10 cellular contexts compared by ENCODE assay signal in the genomic region with DNA sequence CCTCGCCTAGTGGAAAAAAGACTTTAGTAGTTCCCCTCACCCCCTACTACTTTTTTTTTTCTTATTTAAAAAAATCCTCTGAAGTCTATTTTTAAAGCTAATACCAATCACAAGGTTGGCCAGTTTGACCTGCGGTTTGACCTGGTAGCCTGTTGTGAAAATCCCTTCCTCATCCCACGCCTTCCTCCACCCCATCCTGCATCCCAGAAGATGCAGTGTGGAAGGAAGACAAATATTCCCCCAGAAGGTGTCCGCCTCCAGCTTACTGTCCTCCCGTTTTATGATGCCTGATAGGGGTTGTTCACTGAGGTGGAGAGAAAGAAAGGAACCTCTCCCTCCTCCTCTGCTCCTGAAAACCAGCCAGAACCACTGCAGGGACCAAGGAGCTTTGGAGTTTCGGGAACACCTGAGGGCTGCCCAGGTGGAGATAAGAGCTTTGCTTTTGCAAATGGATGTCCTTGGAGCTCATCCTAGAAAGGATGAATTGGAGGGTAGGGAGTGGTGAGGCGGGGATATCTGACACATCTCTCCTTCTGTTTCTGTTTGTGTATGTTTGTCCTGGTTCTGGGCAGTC. TPM values are rescaled to one million over a fixed set of nuclear protein-coding genes. Genes with fewer than 3 reads are reported as not detected.
DNase-seq lines count a peak whose midpoint lies in the region; ATAC-seq and TF ChIP-seq lines count a peak whose summit lies in the region.
"Had no signal": no experiment of that assay in that cellular context is flagged by ENCODE, and none has a peak within 500 bp of the region (broad histone marks: within the 10 kb centered on the region; RNA-seq: fewer than 3 reads in every experiment).

No MANE protein-coding gene starts in this region.

- TF ChIP-seq POLR2A in testis (IDR thresholded peaks at IDR 0.05), result no peak

- H3K27me3 ChIP-seq in ascending aorta (no peaks in the 10 kb centered on the region), testis (no peaks in the 10 kb centered on the region)

- peaks cover 42% of the 10 kb centered on the region for H3K27me3 Mint-ChIP-seq in activated CD4-positive, alpha-beta memory T cell treated with anti-CD3 and anti-CD28 coated beads for 36 hours
- H3K27me3 Mint-ChIP-seq in activated CD4-positive, alpha-beta memory T cell treated with anti-CD3 and anti-CD28 coated beads, Interleukin-2, amount 10 ng/mL, durations not matched to agents 7 days and 5 days, result peaks cover 53% of the 10 kb centered on the region
- H3K27me3 Mint-ChIP-seq in memory B cell, result peaks cover 18% of the 10 kb centered on the region

- POLR2A ChIA-PET in activated CD4-positive, alpha-beta memory T cell treated with anti-CD3 and anti-CD28 coated beads for 36 hours (lab: Charles Lee), result no interaction called here
- POLR2A ChIA-PET in activated CD4-positive, alpha-beta memory T cell treated with anti-CD3 and anti-CD28 coated beads, Interleukin-2, amount 10 ng/mL, durations not matched to agents 7 days and 5 days (lab: Charles Lee), result no interaction called here

- no peak for ATAC-seq in memory B cell (ENCODE audit: low read depth)
- ATAC-seq in HG03520 (IDR thresholded peaks at IDR 0.05; ENCODE audit: unreplicated experiment), result no peak
- ATAC-seq in HG03108 (IDR thresholded peaks at IDR 0.05; ENCODE audit: unreplicated experiment), result no peak

- no peak for DNase-seq in activated CD4-positive, alpha-beta memory T cell treated with anti-CD3 and anti-CD28 coated beads for 36 hours
- DNase-seq in activated CD4-positive, alpha-beta memory T cell treated with anti-CD3 and anti-CD28 coated beads, Interleukin-2, amount 10 ng/mL, durations not matched to agents 7 days and 5 days, result no peak
- no peak for DNase-seq in ascending aorta (ENCODE audit: low spot score in 2 of 2)
- no peak for DNase-seq in memory B cell (ENCODE audit: low spot score in 2 of 2)
- no peak for DNase-seq in testis
- no peak for DNase-seq in mucosa of gallbladder (ENCODE audit: low spot score)
- DNase-seq: activated T-cell treated with anti-CD3 and anti-CD28 coated beads, Interleukin-2, amount 50 U/mL, for 48 hours; NCI-H1105 had no signal

- H3K4me1 Mint-ChIP-seq in activated CD4-positive, alpha-beta memory T cell treated with anti-CD3 and anti-CD28 coated beads for 36 hours (ENCODE audit: low read depth), result peaks cover 9% of the 10 kb centered on the region
- H3K4me1 Mint-ChIP-seq in activated CD4-positive, alpha-beta memory T cell treated with anti-CD3 and anti-CD28 coated beads, Interleukin-2, amount 10 ng/mL, durations not matched to agents 7 days and 5 days, result peaks cover 8% of the 10 kb centered on the region
- H3K4me1 Mint-ChIP-seq in memory B cell, result peaks cover 13% of the 10 kb centered on the region

- no peaks in the 10 kb centered on the region for H3K9me3 Mint-ChIP-seq in activated CD4-positive, alpha-beta memory T cell treated with anti-CD3 and anti-CD28 coated beads for 36 hours
- H3K9me3 Mint-ChIP-seq in activated CD4-positive, alpha-beta memory T cell treated with anti-CD3 and anti-CD28 coated beads, Interleukin-2, amount 10 ng/mL, durations not matched to agents 7 days and 5 days, result no peaks in the 10 kb centered on the region
- no peaks in the 10 kb centered on the region for H3K9me3 Mint-ChIP-seq in memory B cell

- H3K4me3 Mint-ChIP-seq in activated CD4-positive, alpha-beta memory T cell treated with anti-CD3 and anti-CD28 coated beads for 36 hours, result peak overlapping the region; percentile 51
- H3K4me3 Mint-ChIP-seq in activated CD4-positive, alpha-beta memory T cell treated with anti-CD3 and anti-CD28 coated beads, Interleukin-2, amount 10 ng/mL, durations not matched to agents 7 days and 5 days, result no peak overlapping the region
- H3K4me3 Mint-ChIP-seq in memory B cell, result peak overlapping the region; percentile 78

- intact Hi-C loops in activated CD4-positive, alpha-beta memory T cell treated with anti-CD3 and anti-CD28 coated beads for 36 hours (cut with micrococcal nuclease), result no loop called here
- intact Hi-C loops in ascending aorta (cut with DNase I), result no loop called here
- intact Hi-C loops in testis (cut with DNase I; ENCODE audit: low total_unique reads), result no loop called here

- no peaks in the 10 kb centered on the region for H3K36me3 Mint-ChIP-seq in activated CD4-positive, alpha-beta memory T cell treated with anti-CD3 and anti-CD28 coated beads for 36 hours
- no peaks in the 10 kb centered on the region for H3K36me3 Mint-ChIP-seq in activated CD4-positive, alpha-beta memory T cell treated with anti-CD3 and anti-CD28 coated beads, Interleukin-2, amount 10 ng/mL, durations not matched to agents 7 days and 5 days (ENCODE audit: low read depth)
- H3K36me3 Mint-ChIP-seq in memory B cell, result no peaks in the 10 kb centered on the region

- no peak overlapping the region for H3K27ac ChIP-seq in ascending aorta
- H3K27ac ChIP-seq in testis, result no peak overlapping the region

- H3K4me1 ChIP-seq in ascending aorta (peaks cover 13 to 24% of the 10 kb centered on the region in 2 donors), testis (peaks cover 6% of the 10 kb centered on the region)

- no peak for TF ChIP-seq CTCF in ascending aorta (IDR thresholded peaks at IDR 0.05)
- no peak for TF ChIP-seq CTCF in testis (IDR thresholded peaks at IDR 0.05)

- 13% methylated on average over 7 of the region's 7 CpGs for WGBS in testis, 2 donors

- H3K36me3 ChIP-seq in ascending aorta (no peaks in the 10 kb centered on the region), testis (ENCODE audit: low read depth, missing control alignments) (no peaks in the 10 kb centered on the region)

- no peak overlapping the region for H3K27ac Mint-ChIP-seq in activated CD4-positive, alpha-beta memory T cell treated with anti-CD3 and anti-CD28 coated beads for 36 hours
- H3K27ac Mint-ChIP-seq in activated CD4-positive, alpha-beta memory T cell treated with anti-CD3 and anti-CD28 coated beads, Interleukin-2, amount 10 ng/mL, durations not matched to agents 7 days and 5 days, result no peak overlapping the region
- no peak overlapping the region for H3K27ac Mint-ChIP-seq in memory B cell

- H3K9me3 ChIP-seq in ascending aorta, result no peaks in the 10 kb centered on the region
- H3K9me3 ChIP-seq in testis, result no peaks in the 10 kb centered on the region

- peak overlapping the region; percentile 74 to 90 for H3K4me3 ChIP-seq in ascending aorta
- H3K4me3 ChIP-seq in testis, result peak overlapping the region; percentile 37 to 45

- CTCF ChIA-PET in activated CD4-positive, alpha-beta memory T cell treated with anti-CD3 and anti-CD28 coated beads for 36 hours (lab: Charles Lee), result no interaction called here
- CTCF ChIA-PET in activated CD4-positive, alpha-beta memory T cell treated with anti-CD3 and anti-CD28 coated beads, Interleukin-2, amount 10 ng/mL, durations not matched to agents 7 days and 5 days (lab: Charles Lee), result no interaction called here

RNA-seq across cellular contexts. Expression of a gene that starts 0.9 kb away (rescaled TPM):
- not detected for total RNA-seq in activated CD4-positive, alpha-beta memory T cell treated with anti-CD3 and anti-CD28 coated beads for 36 hours
- total RNA-seq in activated CD4-positive, alpha-beta memory T cell treated with anti-CD3 and anti-CD28 coated beads, Interleukin-2, amount 10 ng/mL, durations not matched to agents 7 days and 5 days, result not detected
- 6.0 TPM for total RNA-seq in ascending aorta
- 1 to 10 TPM; 5.9 to 6.2 TPM for total RNA-seq in testis
- polyA plus RNA-seq in testis (ENCODE audit: insufficient read depth, low read depth, low replicate concordance), result 3.6 TPM
- total RNA-seq in mucosa of gallbladder, result 0.26 TPM

RNA-seq across cellular contexts. Expression of a gene that starts 32.6 kb away (rescaled TPM):
- 10 to 100 TPM; 31.3 to 32.4 TPM for total RNA-seq in activated CD4-positive, alpha-beta memory T cell treated with anti-CD3 and anti-CD28 coated beads for 36 hours
- 10 to 100 TPM; 19.5 to 21.9 TPM for total RNA-seq in activated CD4-positive, alpha-beta memory T cell treated with anti-CD3 and anti-CD28 coated beads, Interleukin-2, amount 10 ng/mL, durations not matched to agents 7 days and 5 days
- total RNA-seq in ascending aorta (9.2 TPM), testis (10 to 100 TPM; 31.3 to 35.6 TPM), mucosa of gallbladder (19.2 TPM)
- polyA plus RNA-seq in testis (ENCODE audit: insufficient read depth, low read depth, low replicate concordance), result 20.4 TPM
